1 cellular context compared by ENCODE assay signal in genomic region chr4:2526559-2526958, GRCh38.
TF ChIP-seq lines count a peak whose summit lies in the region.

No MANE protein-coding gene starts in this region.

TF ChIP-seq in GM12878, 131 proteins besides CTCF, POLR2A, EP300 and RAD21:
- peak; percentile 84; the same call in 1 of the 2 replicates for TF ChIP-seq ZBTB33 (IDR thresholded peaks at IDR 0.05)
- TF ChIP-seq NBN (IDR thresholded peaks at IDR 0.05), result no peak
